ENCODE assay signal across 9 cellular contexts in genomic region chr3:114527036-114527644, GRCh38.
A peak's percentile ranks its signal among the peaks of the same experiment; 100 is the strongest.
DNase-seq lines count a peak whose midpoint lies in the region; ATAC-seq lines count a peak whose summit lies in the region.
"Had no signal": no experiment of that assay in that cellular context is flagged by ENCODE, and none has a peak within 500 bp of the region (broad histone marks: within the 10 kb centered on the region; RNA-seq: fewer than 3 reads in every experiment).

No MANE protein-coding gene starts in this region.

- DNase-seq in NCI-H146 (lab: John Stamatoyannopoulos, UW) (peak; percentile 8), NCI-H146 treated with DMSO at 0.1 percent for 48 hours (lab: John Stamatoyannopoulos, UW; ENCODE audit: unreplicated experiment) (no peak), LHCN-M2 (ENCODE audit: low read depth) (peak; percentile 39), dermis blood vessel endothelial cell (peak; percentile 55), pons (ENCODE audit: low spot score) (peak; percentile 14), COLO829 (ENCODE audit: low spot score) (no peak)
- DNase-seq in stimulated activated CD4-positive, alpha-beta T cell treated with anti-CD3 and anti-CD28 coated beads, Interleukin-12 subunit alpha, Interleukin-12 subunit beta, amount 100 ng/mL, for 4 hours, result no peak
- DNase-seq: activated B cell treated with CpG ODN at 0.5 μM for 24 hours had no signal

- no peak for ATAC-seq in HG02678 (IDR thresholded peaks at IDR 0.05; ENCODE audit: unreplicated experiment)

Comparison
In these comparisons a context has a peak if more than half of its experiments do, and no peak if none do; other contexts are left out.
1. DNase-seq: peak in NCI-H146 (single experiment), LHCN-M2 (single experiment), dermis blood vessel endothelial cell (single experiment) and pons (single experiment); none in NCI-H146 treated with DMSO at 0.1 percent for 48 hours (single experiment), COLO829 (single experiment) and stimulated activated CD4-positive, alpha-beta T cell treated with anti-CD3 and anti-CD28 coated beads, Interleukin-12 subunit alpha, Interleukin-12 subunit beta, amount 100 ng/mL, for 4 hours (single experiment).